Comparison of ENCODE assay signal across 9 cellular contexts in the genomic region with DNA sequence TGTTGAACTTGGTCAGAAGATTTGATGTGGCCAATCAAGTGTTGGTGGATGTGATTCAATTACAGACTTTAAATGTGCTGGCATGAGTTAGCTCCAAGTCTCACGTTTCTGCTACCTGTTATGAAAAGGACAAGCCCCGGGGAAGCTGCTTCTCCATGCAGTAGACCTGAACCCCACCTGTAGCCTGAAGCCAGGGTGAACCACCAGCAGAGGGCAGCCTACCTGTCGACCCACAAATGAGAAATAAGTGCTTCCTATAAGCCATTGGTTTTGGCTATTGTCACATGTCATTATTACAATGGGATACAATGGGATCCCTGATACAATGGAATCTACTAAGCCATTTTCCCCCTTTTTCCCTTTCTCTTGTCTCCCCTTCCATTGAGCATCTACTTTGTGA.
DNase-seq lines count a peak whose midpoint lies in the region; ATAC-seq, FAIRE-seq and TF ChIP-seq lines count a peak whose summit lies in the region.
"Had no signal": no experiment of that assay in that cellular context is flagged by ENCODE, and none has a peak within 500 bp of the region (broad histone marks: within the 10 kb centered on the region; RNA-seq: fewer than 3 reads in every experiment).

No MANE protein-coding gene starts in this region.

- 41% methylated on average over 3 of the region's 3 CpGs; no CpG with 5 or more reads in 1 of the 2 experiments for WGBS in H1 (ENCODE audit: extremely low coverage in 1 of 2, insufficient coverage in 1 of 2, insufficient read length in 1 of 2, insufficient replicate concordance in 2 of 2, low coverage in 1 of 2, low lambda C conversion rate in 2 of 2, missing lambda C conversion rate in 1 of 2), 2 experiments
- 42 to 52% (median 42%) methylated on average over 3 of the region's 3 CpGs for WGBS in psoas muscle, 3 donors

- no peak overlapping the region for H3K14ac ChIP-seq in H1 (ENCODE audit: insufficient read length)

- H2BK120ac ChIP-seq in H1 (replicated peaks; ENCODE audit: low read depth, low read length), result no peak overlapping the region

- TF ChIP-seq POLR2A in H1 (IDR thresholded peaks at IDR 0.05; ENCODE audit: control extremely low read depth in 1 of 2, low read depth in 2 of 2, low read length in 2 of 2) (no peak), gastrocnemius medialis (IDR thresholded peaks at IDR 0.05) (no peak)

- POLR2A ChIA-PET in H1 (lab: Charles Lee; ENCODE audit: partially characterized antibody), result no interaction called here

- H3K79me1 ChIP-seq in H1 (ENCODE audit: low read depth, low read length), result no peaks in the 10 kb centered on the region

- CTCF ChIA-PET in H1 (lab: Charles Lee; ENCODE audit: partially characterized antibody), result interaction anchor here (0.9 to 1.3 kb wide), 3 partner anchors 9 to 268 kb away, joined by 3 to 4 read pairs (median 4); no protein-coding TSS in a partner anchor

- H4K8ac ChIP-seq in H1 (ENCODE audit: extremely low read depth, insufficient read depth, low read length), result no peak overlapping the region

- no peak overlapping the region for H4K5ac ChIP-seq in H1 (ENCODE audit: insufficient read length, low read depth, low read length)

- peak; percentile 39 to 48; a peak in 3 of 4 replicates for TF ChIP-seq RAD21 in H1 (IDR thresholded peaks at IDR 0.05 in 1 of 2, conservative IDR thresholded peaks at IDR 0.05 in 1 of 2; ENCODE audit: low read depth in 2 of 2, low read length in 2 of 2)

- intact Hi-C loops in psoas muscle (cut with DNase I), result no loop called here
- intact Hi-C loops in gastrocnemius medialis (cut with DNase I; ENCODE audit: low total_unique reads), result no loop called here

- no peak overlapping the region for H3K18ac ChIP-seq in H1 (ENCODE audit: extremely low read depth, low read length)

- H3K4me2 ChIP-seq in OCI-LY1 (ENCODE audit: low read length) (no peak overlapping the region), H1 (ENCODE audit: insufficient read depth in 1 of 2, low read depth in 2 of 2, low read length in 2 of 2) (no peak overlapping the region)

- H2BK20ac ChIP-seq in H1 (ENCODE audit: low read length), result no peak overlapping the region

- H2BK12ac ChIP-seq in H1 (ENCODE audit: low read depth, low read length), result no peak overlapping the region

- H3K56ac ChIP-seq in H1 (replicated peaks; ENCODE audit: insufficient read length, low read depth, low read length), result no peak overlapping the region

- H3K79me2 ChIP-seq in OCI-LY1 (ENCODE audit: insufficient read depth, low read length) (no peaks in the 10 kb centered on the region), H1 (ENCODE audit: control insufficient read depth in 1 of 2, insufficient read depth in 2 of 2, low read length in 2 of 2) (no peaks in the 10 kb centered on the region)

- no peaks in the 10 kb centered on the region for H3K9me2 ChIP-seq in OCI-LY1 (ENCODE audit: low read depth, low read length)

- no peak overlapping the region for H3K27ac ChIP-seq in OCI-LY1 (ENCODE audit: low read depth, low read length, poor library complexity, severe bottlenecking)
- H3K27ac ChIP-seq in H1 (ENCODE audit: low read depth, low read length), result no peak overlapping the region
- no peak overlapping the region for H3K27ac ChIP-seq in psoas muscle
- H3K27ac ChIP-seq in gastrocnemius medialis, result no peak overlapping the region

- no peak overlapping the region for H2BK15ac ChIP-seq in H1 (ENCODE audit: low read length)

- H3K23ac ChIP-seq in H1 (ENCODE audit: insufficient read length), result no peak overlapping the region

- H3K9ac ChIP-seq in OCI-LY1 (ENCODE audit: low read length), result no peak overlapping the region
- no peak overlapping the region for H3K9ac ChIP-seq in H1 (replicated peaks in 1 of 4; ENCODE audit: extremely low read depth in 1 of 4, low read depth in 3 of 4, low read length in 3 of 4)

- in situ Hi-C loops in gastrocnemius medialis (cut with MboI; ENCODE audit: low sequenced_read_pairs in 4 of 4), result no loop called here

- no peaks in the 10 kb centered on the region for H3F3A ChIP-seq in OCI-LY1 (ENCODE audit: insufficient read depth, low read length)

- H3K36me3 ChIP-seq in OCI-LY1 (ENCODE audit: insufficient read depth, low read length), result no peaks in the 10 kb centered on the region
- no peaks in the 10 kb centered on the region for H3K36me3 ChIP-seq in H1 (ENCODE audit: control insufficient read depth in 2 of 4, insufficient read depth in 4 of 4, low read length in 3 of 4)
- no peaks in the 10 kb centered on the region for H3K36me3 ChIP-seq in psoas muscle (ENCODE audit: insufficient read depth in 1 of 2, low read depth in 1 of 2)
- H3K36me3 ChIP-seq in gastrocnemius medialis, result no peaks in the 10 kb centered on the region

- H4K20me1 ChIP-seq in OCI-LY1 (ENCODE audit: insufficient read depth, low read length) (no peaks in the 10 kb centered on the region), H1 (replicated peaks in 1 of 2; ENCODE audit: control insufficient read depth in 1 of 2, insufficient read depth in 2 of 2, low read length in 2 of 2) (no peaks in the 10 kb centered on the region)

- ATAC-seq in psoas muscle (no peak), gastrocnemius medialis (no peak)

- H2AFZ ChIP-seq in OCI-LY1 (ENCODE audit: low read length) (no peak overlapping the region), H1 (ENCODE audit: low read length) (no peak overlapping the region)

- H4K91ac ChIP-seq in H1 (replicated peaks; ENCODE audit: insufficient read length, low read length), result no peak overlapping the region

- no peaks in the 10 kb centered on the region for H3K9me3 ChIP-seq in OCI-LY1 (ENCODE audit: low read length)
- H3K9me3 ChIP-seq in H1 (ENCODE audit: insufficient read depth in 2 of 2, low read depth in 1 of 2, low read length in 1 of 2), result peaks cover 0 to 8% of the 10 kb centered on the region in 2 experiments; a peak in 1 of 4 replicates
- H3K9me3 ChIP-seq in psoas muscle, result no peaks in the 10 kb centered on the region
- no peaks in the 10 kb centered on the region for H3K9me3 ChIP-seq in gastrocnemius medialis

- no peak overlapping the region for H3K4me3 ChIP-seq in OCI-LY1 (ENCODE audit: low read depth, low read length, poor library complexity, severe bottlenecking)
- no peak overlapping the region for H3K4me3 ChIP-seq in H1 (ENCODE audit: extremely low read depth in 1 of 4, insufficient read depth in 2 of 4, low read depth in 3 of 4, low read length in 4 of 4)
- H3K4me3 ChIP-seq in psoas muscle, result no peak overlapping the region
- H3K4me3 ChIP-seq in gastrocnemius medialis, result no peak overlapping the region

- no peaks in the 10 kb centered on the region for H3K23me2 ChIP-seq in H1 (ENCODE audit: low read depth, low read length)

- H3K4ac ChIP-seq in H1 (replicated peaks; ENCODE audit: insufficient read length, low read depth, low read length), result no peak overlapping the region

- no peak overlapping the region for H2AK5ac ChIP-seq in H1 (ENCODE audit: low read depth, low read length)

- no peak for TF ChIP-seq EP300 in H1 (IDR thresholded peaks at IDR 0.05; ENCODE audit: borderline replicate concordance in 1 of 2, low read depth in 2 of 2, low read length in 2 of 2)

- TF ChIP-seq CTCF in OCI-LY1 (IDR thresholded peaks at IDR 0.05; ENCODE audit: low read length) (peak; percentile 69), H1 (IDR thresholded peaks at IDR 0.05; ENCODE audit: control extremely low read depth in 1 of 3, insufficient read depth in 1 of 3, low read depth in 1 of 3, low read length in 3 of 3) (peak; percentile 65 to 87 (median 87)), psoas muscle (IDR thresholded peaks at IDR 0.05) (no peak), gastrocnemius medialis (IDR thresholded peaks at IDR 0.05 in 4 of 5, conservative IDR thresholded peaks at IDR 0.05 in 1 of 5) (no peak)

- H3K4me1 ChIP-seq in OCI-LY1 (ENCODE audit: insufficient read depth, low read length, severe bottlenecking) (no peaks in the 10 kb centered on the region), H1 (replicated peaks in 1 of 4; ENCODE audit: control insufficient read depth in 3 of 4, insufficient read depth in 4 of 4, low read length in 3 of 4) (no peaks in the 10 kb centered on the region), psoas muscle (no peaks in the 10 kb centered on the region), gastrocnemius medialis (no peaks in the 10 kb centered on the region)

- H3K27me3 ChIP-seq in OCI-LY1 (ENCODE audit: insufficient read depth, low read length) (no peaks in the 10 kb centered on the region), H1 (replicated peaks in 1 of 4; ENCODE audit: control insufficient read depth in 3 of 4, extremely low read depth in 1 of 4, insufficient read depth in 3 of 4, low read length in 3 of 4) (no peaks in the 10 kb centered on the region), psoas muscle (ENCODE audit: insufficient read depth in 3 of 3, low read length in 2 of 3) (peaks cover 0 to 14% (median 0%) of the 10 kb centered on the region in 3 donors), gastrocnemius medialis (no peaks in the 10 kb centered on the region)

- DNase-seq in NCI-H146 (lab: John Stamatoyannopoulos, UW) (peak; percentile 4), NCI-H146 treated with DMSO at 0.1 percent for 48 hours (lab: John Stamatoyannopoulos, UW; ENCODE audit: unreplicated experiment) (no peak), H1 (ENCODE audit: low read depth in 1 of 2, low spot score in 2 of 2) (peak; percentile 41 to 79), psoas muscle (no peak), NCI-H1436 (lab: John Stamatoyannopoulos, UW) (no peak), gastrocnemius medialis (no peak)
- peak; percentile 23 to 52 for DNase-seq in stimulated activated CD4-positive, alpha-beta T cell treated with anti-CD3 and anti-CD28 coated beads, Interleukin-2, amount 100 ng/mL, for 24 hours
- DNase-seq: NCI-H524 treated with DMSO at 0.1 percent for 48 hours had no signal

- H2BK5ac ChIP-seq in H1 (ENCODE audit: low read depth, low read length), result no peak overlapping the region

- FAIRE-seq in H1 (lab: Jason Lieb, UNC), result peak; percentile 73

TF ChIP-seq in H1, 55 proteins besides CTCF, POLR2A, EP300 and RAD21:
- TF ChIP-seq SP1 (IDR thresholded peaks at IDR 0.05; ENCODE audit: low read depth, low read length) (no peak), YY1 (IDR thresholded peaks at IDR 0.05; ENCODE audit: low read depth, low read length) (0 out of 2 replicates have a peak, but pooled peaks have one; percentile 17)

Comparison
In these comparisons a context has a peak if more than half of its experiments do, and no peak if none do; other contexts are left out.
1. DNase-seq: peak in NCI-H146 (single experiment), H1 (2 of 2) and stimulated activated CD4-positive, alpha-beta T cell treated with anti-CD3 and anti-CD28 coated beads, Interleukin-2, amount 100 ng/mL, for 24 hours (2 of 2); none in NCI-H146 treated with DMSO at 0.1 percent for 48 hours (single experiment), psoas muscle (0 of 2), NCI-H1436 (single experiment) and gastrocnemius medialis (0 of 2).
2. CTCF ChIP-seq: peak in OCI-LY1 (single experiment) and H1 (3 of 3); none in psoas muscle (single experiment) and gastrocnemius medialis (0 of 5).